11 cellular contexts compared by ENCODE assay signal in genomic region chr12:26787125-26787495, GRCh38. TPM values are rescaled to one million over a fixed set of nuclear protein-coding genes. Genes with fewer than 3 reads are reported as not detected.
A peak's percentile ranks its signal among the peaks of the same experiment; 100 is the strongest.
DNase-seq lines count a peak whose midpoint lies in the region; ATAC-seq and TF ChIP-seq lines count a peak whose summit lies in the region.
"Had no signal": no experiment of that assay in that cellular context is flagged by ENCODE, and none has a peak within 500 bp of the region (broad histone marks: within the 10 kb centered on the region; RNA-seq: fewer than 3 reads in every experiment).

No MANE protein-coding gene starts in this region.

- H3K27ac ChIP-seq in breast epithelium (no peak overlapping the region), aorta (ENCODE audit: low read depth in 1 of 2, low read length in 2 of 2) (no peak overlapping the region)

- no peak overlapping the region for H3K4me3 Mint-ChIP-seq in MCF 10A (ENCODE audit: unreplicated experiment)
- H3K4me3 Mint-ChIP-seq in naive thymus-derived CD8-positive, alpha-beta T cell = no peak overlapping the region

- intact Hi-C loops in MCF 10A (cut with micrococcal nuclease) (no loop called here), breast epithelium (cut with DNase I; ENCODE audit: low total_unique reads) (no loop called here), aorta (cut with DNase I) (loop anchor here in 1 of 2 donors (5.0 kb wide), 1 partner anchor 45 kb away; the partner anchor contains the start of gene ITPR2)

- H3K9me3 ChIP-seq in breast epithelium (no peaks in the 10 kb centered on the region), aorta (ENCODE audit: control insufficient read depth, low read length) (no peaks in the 10 kb centered on the region)
- H3K9me3 ChIP-seq: upper lobe of left lung had no signal

- peak; percentile 69 for DNase-seq in MCF 10A (ENCODE audit: unreplicated experiment)
- DNase-seq in breast epithelium (ENCODE audit: low spot score in 2 of 2) = no peak
- peak; percentile 68 to 80 for DNase-seq in cardiac fibroblast (ENCODE audit: low read depth in 2 of 2)
- DNase-seq in kidney glomerular epithelial cell (lab: John Stamatoyannopoulos, UW) = peak; percentile 69
- no peak for DNase-seq in aorta
- no peak for DNase-seq in GM13977 (ENCODE audit: low spot score)
- DNase-seq in naive thymus-derived CD8-positive, alpha-beta T cell = no peak
- DNase-seq in KG1 (lab: John Stamatoyannopoulos, UW) = no peak
- DNase-seq: activated T-cell treated with anti-CD3 and anti-CD28 coated beads, Interleukin-2, amount 50 U/mL, for 1 hour; SHP77 treated with DMSO at 0.1 percent for 48 hours; upper lobe of left lung had no signal

- no peaks in the 10 kb centered on the region for H3K9me3 Mint-ChIP-seq in MCF 10A (ENCODE audit: unreplicated experiment)
- peaks cover 0 to 7% (median 0%) of the 10 kb centered on the region in 9 donors for H3K9me3 Mint-ChIP-seq in naive thymus-derived CD8-positive, alpha-beta T cell

- H3K27me3 Mint-ChIP-seq in MCF 10A (ENCODE audit: insufficient read depth, unreplicated experiment) = no peaks in the 10 kb centered on the region
- no peaks in the 10 kb centered on the region for H3K27me3 Mint-ChIP-seq in naive thymus-derived CD8-positive, alpha-beta T cell

- no peak for TF ChIP-seq CTCF in MCF 10A (IDR thresholded peaks at IDR 0.05; ENCODE audit: unreplicated experiment)
- TF ChIP-seq CTCF in breast epithelium (IDR thresholded peaks at IDR 0.05) = no peak
- TF ChIP-seq CTCF in cardiac fibroblast (IDR thresholded peaks at IDR 0.05; ENCODE audit: low read depth, low read length) = no peak
- TF ChIP-seq CTCF in GM13977 (IDR thresholded peaks at IDR 0.05; ENCODE audit: extremely low read depth, insufficient read depth, missing control alignments) = no peak

- H3K4me1 Mint-ChIP-seq in MCF 10A (ENCODE audit: insufficient read depth, unreplicated experiment) = peaks cover 29% of the 10 kb centered on the region
- H3K4me1 Mint-ChIP-seq in naive thymus-derived CD8-positive, alpha-beta T cell = peaks cover 2 to 20% (median 12%) of the 10 kb centered on the region in 4 donors

- no peaks in the 10 kb centered on the region for H3K36me3 ChIP-seq in breast epithelium
- H3K36me3 ChIP-seq in aorta (ENCODE audit: control insufficient read depth in 1 of 2, insufficient read depth in 2 of 2, low read length in 1 of 2) = no peaks in the 10 kb centered on the region
- H3K36me3 ChIP-seq: upper lobe of left lung had no signal

- H3K4me1 ChIP-seq in breast epithelium (peaks cover 0 to 10% of the 10 kb centered on the region in 2 donors), aorta (ENCODE audit: control insufficient read depth in 1 of 2, insufficient read depth in 2 of 2, low read length in 2 of 2) (peaks cover 0 to 5% of the 10 kb centered on the region in 2 donors)

- no peak overlapping the region for H3K4me3 ChIP-seq in breast epithelium
- no peak overlapping the region for H3K4me3 ChIP-seq in cardiac fibroblast (replicated peaks in 1 of 2; ENCODE audit: low read depth in 2 of 2, low read length in 2 of 2)
- no peak overlapping the region for H3K4me3 ChIP-seq in aorta (ENCODE audit: low read length in 2 of 2)
- H3K4me3 ChIP-seq: upper lobe of left lung had no signal

- peaks cover 4% of the 10 kb centered on the region for H3K36me3 Mint-ChIP-seq in MCF 10A (ENCODE audit: insufficient read depth, unreplicated experiment)
- peaks cover 20 to 52% (median 24%) of the 10 kb centered on the region in 3 donors for H3K36me3 Mint-ChIP-seq in naive thymus-derived CD8-positive, alpha-beta T cell

- in situ Hi-C loops in GM13977 (cut with MboI; ENCODE audit: low pct_unique_long_range_greater_than_20kb, low sequenced_read_pairs, unreplicated experiment) = no loop called here

- ATAC-seq in aorta (ENCODE audit: low FRiP score) = peak; percentile 75
- ATAC-seq in naive thymus-derived CD8-positive, alpha-beta T cell = no peak

- CTCF ChIA-PET in MCF 10A (lab: Yijun Ruan, JAX) = interaction anchor here (0.6 to 0.8 kb wide), 2 partner anchors 51 to 90 kb away, joined by 3 read pairs; no protein-coding TSS in a partner anchor

- H3K27me3 ChIP-seq in breast epithelium (no peaks in the 10 kb centered on the region), aorta (ENCODE audit: control insufficient read depth in 1 of 2, insufficient read depth in 2 of 2, low read length in 1 of 2) (no peaks in the 10 kb centered on the region)
- H3K27me3 ChIP-seq: upper lobe of left lung had no signal

- no peak for TF ChIP-seq POLR2A in breast epithelium (IDR thresholded peaks at IDR 0.05)

- POLR2A ChIA-PET in MCF 10A (lab: Yijun Ruan, JAX) = interaction anchor here (0.8 to 1.3 kb wide), 3 partner anchors 16 to 46 kb away, joined by 3 to 8 read pairs (median 4); partner anchors contain the start of gene ITPR2
- POLR2A ChIA-PET in naive thymus-derived CD8-positive, alpha-beta T cell (lab: Charles Lee) = no interaction called here

- no TSS peak for BruUV-seq in MCF 10A (replicated peaks; lab: Mats Ljungman, UMichigan)

- no peak overlapping the region for H3K27ac Mint-ChIP-seq in MCF 10A (ENCODE audit: low read depth, unreplicated experiment)
- H3K27ac Mint-ChIP-seq in naive thymus-derived CD8-positive, alpha-beta T cell = no peak overlapping the region

RNA-seq across cellular contexts. Expression of gene ITPR2, which starts 45.9 kb away (rescaled TPM):
- total RNA-seq in MCF 10A (2022) (14.3 and 15.7 TPM in 2 replicates), breast epithelium (10 to 100 TPM; 47.2 to 95.0 (median 66.5) TPM), aorta (10 to 100 TPM; 40.3 to 84.8 TPM)
- polyA plus RNA-seq in aorta = 1 to 10 TPM; 1.5 to 3.3 TPM
- 10 to 100 TPM; 37.9 to 45.9 TPM for total RNA-seq in naive thymus-derived CD8-positive, alpha-beta T cell
- polyA plus RNA-seq in naive thymus-derived CD8-positive, alpha-beta T cell = 1 to 10 TPM; 4.6 to 9.6 (median 8.3) TPM

Comparison
In these comparisons a context has a peak if more than half of its experiments do, and no peak if none do; other contexts are left out.
1. DNase-seq: peak in MCF 10A (single experiment), cardiac fibroblast (2 of 2) and kidney glomerular epithelial cell (single experiment); none in breast epithelium (0 of 2), aorta (0 of 2), GM13977 (single experiment), naive thymus-derived CD8-positive, alpha-beta T cell (0 of 10) and KG1 (single experiment).